8 cellular contexts compared by ENCODE assay signal in the genomic region with DNA sequence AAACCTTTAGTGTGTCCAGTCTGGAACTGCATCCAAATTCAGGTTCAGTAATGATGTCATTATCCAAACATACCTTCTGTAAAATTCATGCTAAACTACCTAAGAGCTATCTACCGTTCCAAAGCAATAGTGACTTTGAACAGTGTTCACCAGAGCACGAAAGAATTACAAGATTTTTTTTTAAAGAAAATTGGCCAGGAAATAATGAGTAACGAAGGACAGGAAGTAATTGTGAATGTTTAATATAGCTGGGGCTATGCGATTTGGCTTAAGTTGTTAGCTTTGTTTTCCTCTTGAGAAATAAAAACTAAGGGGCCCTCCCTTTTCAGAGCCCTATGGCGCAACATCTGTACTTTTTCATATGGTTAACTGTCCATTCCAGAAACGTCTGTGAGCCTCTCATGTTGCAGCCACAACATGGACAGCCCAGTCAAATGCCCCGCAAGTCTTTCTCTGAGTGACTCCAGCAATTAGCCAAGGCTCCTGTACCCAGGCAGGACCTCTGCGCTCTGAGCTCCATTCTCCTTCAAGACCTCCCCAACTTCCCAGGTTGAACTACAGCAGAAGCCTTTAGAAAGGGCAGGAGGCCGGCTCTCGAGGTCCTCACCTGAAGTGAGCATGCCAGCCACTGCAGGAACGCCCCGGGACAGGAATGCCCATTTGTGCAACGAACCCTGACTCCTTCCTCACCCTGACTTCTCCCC. TPM values are rescaled to one million over a fixed set of nuclear protein-coding genes. Genes with fewer than 3 reads are reported as not detected.
DNase-seq lines count a peak whose midpoint lies in the region; ATAC-seq and TF ChIP-seq lines count a peak whose summit lies in the region.

No MANE protein-coding gene starts in this region.

- H3K4me1 ChIP-seq in heart left ventricle, result peaks cover 0 to 73% (median 9%) of the 10 kb centered on the region in 12 donors
- H3K4me1 ChIP-seq in psoas muscle, result peaks cover 4% of the 10 kb centered on the region

- H3K27ac Mint-ChIP-seq in activated T-cell treated with anti-CD3 and anti-CD28 coated beads, Interleukin-2, amount 50 U/mL, for 72 hours, result peak overlapping the region; percentile 96
- H3K27ac Mint-ChIP-seq in activated T-helper 2 cell treated with anti-CD3 and anti-CD28 coated beads, Interferon-gamma antibody, Interleukin-2, Interleukin-4, amounts not matched to agents 10 μg/mL and 5 μg/mL and 100 μg/mL, durations not matched to agents 14 hours and 24 hours and 36 hours, result peak overlapping the region; percentile 98

- H3K27me3 ChIP-seq in heart left ventricle (no peaks in the 10 kb centered on the region), psoas muscle (ENCODE audit: insufficient read depth in 3 of 3, low read length in 2 of 3) (no peaks in the 10 kb centered on the region)

- WGBS in heart left ventricle, 4 donors, result 22 to 33% (median 27%) methylated on average over 13 of the region's 13 CpGs
- 13 to 22% (median 16%) methylated on average over 13 of the region's 13 CpGs for WGBS in psoas muscle, 3 donors

- CTCF ChIA-PET in HEK293T (lab: Yijun Ruan, JAX), result interaction anchor here (0.6 to 4.0 kb wide), 3 partner anchors 15 to 154 kb away, joined by 3 to 24 read pairs (median 6); no protein-coding TSS in a partner anchor

- H3K27ac ChIP-seq in heart left ventricle (peak overlapping the region; percentile 87 to 99 (median 96)), psoas muscle (peak overlapping the region; percentile 79)

- no peaks in the 10 kb centered on the region for H3K27me3 Mint-ChIP-seq in activated T-cell treated with anti-CD3 and anti-CD28 coated beads, Interleukin-2, amount 50 U/mL, for 72 hours (ENCODE audit: low read depth)
- H3K27me3 Mint-ChIP-seq in activated T-helper 2 cell treated with anti-CD3 and anti-CD28 coated beads, Interferon-gamma antibody, Interleukin-2, Interleukin-4, amounts not matched to agents 10 μg/mL and 5 μg/mL and 100 μg/mL, durations not matched to agents 14 hours and 24 hours and 36 hours (ENCODE audit: low read depth), result no peaks in the 10 kb centered on the region

- H3K9me3 Mint-ChIP-seq in activated T-cell treated with anti-CD3 and anti-CD28 coated beads, Interleukin-2, amount 50 U/mL, for 72 hours, result peaks cover 3 to 4% of the 10 kb centered on the region in 2 donors
- peaks cover 12% of the 10 kb centered on the region for H3K9me3 Mint-ChIP-seq in activated T-helper 2 cell treated with anti-CD3 and anti-CD28 coated beads, Interferon-gamma antibody, Interleukin-2, Interleukin-4, amounts not matched to agents 10 μg/mL and 5 μg/mL and 100 μg/mL, durations not matched to agents 14 hours and 24 hours and 36 hours

- H3K4me3 ChIP-seq in heart left ventricle, result peak overlapping the region; percentile 54 to 96 (median 84)
- H3K4me3 ChIP-seq in psoas muscle, result peak overlapping the region; percentile 92

- peaks cover 22 to 27% of the 10 kb centered on the region in 2 donors for H3K36me3 Mint-ChIP-seq in activated T-cell treated with anti-CD3 and anti-CD28 coated beads, Interleukin-2, amount 50 U/mL, for 72 hours (ENCODE audit: insufficient read depth in 2 of 2)
- peaks cover 22% of the 10 kb centered on the region for H3K36me3 Mint-ChIP-seq in activated T-helper 2 cell treated with anti-CD3 and anti-CD28 coated beads, Interferon-gamma antibody, Interleukin-2, Interleukin-4, amounts not matched to agents 10 μg/mL and 5 μg/mL and 100 μg/mL, durations not matched to agents 14 hours and 24 hours and 36 hours (ENCODE audit: low read depth)

- DNase-seq in activated T-cell treated with anti-CD3 and anti-CD28 coated beads, Interleukin-2, amount 50 U/mL, for 72 hours, result no peak
- DNase-seq in activated T-cell treated with anti-CD3 and anti-CD28 coated beads for 4 hours, result no peak
- DNase-seq in activated T-helper 2 cell treated with anti-CD3 and anti-CD28 coated beads, Interferon-gamma antibody, Interleukin-2, Interleukin-4, amounts not matched to agents 10 μg/mL and 5 μg/mL and 100 μg/mL, durations not matched to agents 14 hours and 24 hours and 36 hours (ENCODE audit: low spot score), result no peak
- DNase-seq in heart left ventricle, result peak in 1 of 5 donors; percentile 45
- peak in 1 of 2 donors; percentile 47 for DNase-seq in psoas muscle
- DNase-seq in HEK293T (ENCODE audit: extremely low spot score), result no peak
- DNase-seq in activated CD8-positive, alpha-beta memory T cell treated with anti-CD3 and anti-CD28 coated beads for 24 hours, result no peak

- POLR2A ChIA-PET in HEK293T (lab: Yijun Ruan, JAX), result interaction anchor here (0.6 to 1.6 kb wide), 6 partner anchors 8 to 218 kb away, joined by 3 to 4 read pairs (median 3); no protein-coding TSS in a partner anchor

- H3K36me3 ChIP-seq in heart left ventricle (no peaks in the 10 kb centered on the region), psoas muscle (ENCODE audit: insufficient read depth in 1 of 2, low read depth in 1 of 2) (no peaks in the 10 kb centered on the region)

- H3K9me3 ChIP-seq in heart left ventricle (no peaks in the 10 kb centered on the region), psoas muscle (no peaks in the 10 kb centered on the region)

- ATAC-seq in activated T-cell treated with anti-CD3 and anti-CD28 coated beads, Interleukin-2, amount 50 U/mL, for 72 hours (replicated peaks in 1 of 2), result peak in 1 of 2 donors; percentile 8
- ATAC-seq in HG03457 (IDR thresholded peaks at IDR 0.05; ENCODE audit: unreplicated experiment) (peak; percentile 2), heart left ventricle (peak; percentile 38 to 65 (median 52)), psoas muscle (peak; percentile 33 to 55 (median 46))

- H3K4me1 Mint-ChIP-seq in activated T-cell treated with anti-CD3 and anti-CD28 coated beads, Interleukin-2, amount 50 U/mL, for 72 hours (ENCODE audit: low read depth), result peaks cover 58% of the 10 kb centered on the region
- H3K4me1 Mint-ChIP-seq in activated T-helper 2 cell treated with anti-CD3 and anti-CD28 coated beads, Interferon-gamma antibody, Interleukin-2, Interleukin-4, amounts not matched to agents 10 μg/mL and 5 μg/mL and 100 μg/mL, durations not matched to agents 14 hours and 24 hours and 36 hours (ENCODE audit: low read depth), result peaks cover 56% of the 10 kb centered on the region

- intact Hi-C loops in activated T-helper 2 cell treated with anti-CD3 and anti-CD28 coated beads, Interferon-gamma antibody, Interleukin-2, Interleukin-4, amounts not matched to agents 10 μg/mL and 5 μg/mL and 100 μg/mL, durations not matched to agents 14 hours and 24 hours and 36 hours (cut with micrococcal nuclease), result loop anchor here (2.0 to 5.0 kb wide), 2 partner anchors 42 to 55 kb away; no protein-coding TSS in a partner anchor
- intact Hi-C loops in heart left ventricle (cut with DNase I), result loop anchor here in 6 of 10 donors (2.0 to 5.0 kb wide), 4 partner anchors 55 to 158 kb away; no protein-coding TSS in a partner anchor
- intact Hi-C loops in psoas muscle (cut with DNase I), result loop anchor here in 1 of 2 donors (2.0 to 5.0 kb wide), 2 partner anchors 55 to 153 kb away; no protein-coding TSS in a partner anchor

- peak overlapping the region; percentile 89 to 92 for H3K4me3 Mint-ChIP-seq in activated T-cell treated with anti-CD3 and anti-CD28 coated beads, Interleukin-2, amount 50 U/mL, for 72 hours
- H3K4me3 Mint-ChIP-seq in activated T-helper 2 cell treated with anti-CD3 and anti-CD28 coated beads, Interferon-gamma antibody, Interleukin-2, Interleukin-4, amounts not matched to agents 10 μg/mL and 5 μg/mL and 100 μg/mL, durations not matched to agents 14 hours and 24 hours and 36 hours (ENCODE audit: low read depth), result peak overlapping the region; percentile 98

- TF ChIP-seq CTCF in heart left ventricle (IDR thresholded peaks at IDR 0.05), result no peak
- no peak for TF ChIP-seq CTCF in psoas muscle (IDR thresholded peaks at IDR 0.05)

- TF ChIP-seq POLR2A in heart left ventricle (IDR thresholded peaks at IDR 0.05), result peak in 1 of 2 donors; percentile 31

TF ChIP-seq in HEK293T, 16 proteins besides CTCF, POLR2A, EP300 and RAD21 (continues in another document):
- TF ChIP-seq FOXA1 (IDR thresholded peaks at IDR 0.05), result no peak
- no peak for TF ChIP-seq ARNT (IDR thresholded peaks at IDR 0.05)
- TF ChIP-seq BHLHE40 (IDR thresholded peaks at IDR 0.05; ENCODE audit: borderline replicate concordance), result no peak
- no peak for TF ChIP-seq FOXK2 (IDR thresholded peaks at IDR 0.05)
- TF ChIP-seq, protein P1, sequence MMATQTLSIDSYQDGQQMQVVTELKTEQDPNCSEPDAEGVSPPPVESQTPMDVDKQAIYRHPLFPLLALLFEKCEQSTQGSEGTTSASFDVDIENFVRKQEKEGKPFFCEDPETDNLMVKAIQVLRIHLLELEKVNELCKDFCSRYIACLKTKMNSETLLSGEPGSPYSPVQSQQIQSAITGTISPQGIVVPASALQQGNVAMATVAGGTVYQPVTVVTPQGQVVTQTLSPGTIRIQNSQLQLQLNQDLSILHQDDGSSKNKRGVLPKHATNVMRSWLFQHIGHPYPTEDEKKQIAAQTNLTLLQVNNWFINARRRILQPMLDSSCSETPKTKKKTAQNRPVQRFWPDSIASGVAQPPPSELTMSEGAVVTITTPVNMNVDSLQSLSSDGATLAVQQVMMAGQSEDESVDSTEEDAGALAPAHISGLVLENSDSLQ (IDR thresholded peaks at IDR 0.05), result no peak
- no peak for TF ChIP-seq ZNF384 (IDR thresholded peaks at IDR 0.05)
- TF ChIP-seq TARDBP (IDR thresholded peaks at IDR 0.05), result no peak
- TF ChIP-seq NFRKB (IDR thresholded peaks at IDR 0.05), result no peak
- no peak for TF ChIP-seq ELF4 (IDR thresholded peaks at IDR 0.05)
- TF ChIP-seq CTBP1 (IDR thresholded peaks at IDR 0.05; ENCODE audit: borderline replicate concordance), result no peak
- no peak for TF ChIP-seq L3MBTL2 (conservative IDR thresholded peaks at IDR 0.05)
- no peak for TF ChIP-seq HDGF (IDR thresholded peaks at IDR 0.05; ENCODE audit: borderline replicate concordance)
- no peak for TF ChIP-seq SP1 (IDR thresholded peaks at IDR 0.05)

RNA-seq across cellular contexts. Expression of a gene that starts 0.6 kb away (rescaled TPM):
- total RNA-seq in activated T-cell treated with anti-CD3 and anti-CD28 coated beads, Interleukin-2, amount 50 U/mL, for 72 hours, result 100 to 1,000 TPM; 111 to 138 TPM
- 20.7 and 22.5 TPM in 2 replicates for total RNA-seq in activated T-helper 2 cell treated with anti-CD3 and anti-CD28 coated beads, Interferon-gamma antibody, Interleukin-2, Interleukin-4, amounts not matched to agents 10 μg/mL and 5 μg/mL and 100 μg/mL, durations not matched to agents 14 hours and 24 hours and 36 hours
- 10 to 100 TPM in 2 of 9 donors, 1 to 10 TPM in 7; 2.6 to 15.6 (median 5.1) TPM for total RNA-seq in heart left ventricle
- polyA plus RNA-seq in heart left ventricle, result 1 to 10 TPM; 1.6 to 3.2 TPM
- total RNA-seq in psoas muscle, result 1 to 10 TPM; 1.6 to 3.8 (median 2.6) TPM
- polyA plus RNA-seq in psoas muscle, result 1 to 10 TPM; 1.1 to 3.8 (median 1.4) TPM

RNA-seq across cellular contexts. Expression of a gene that starts 37.4 kb away (rescaled TPM):
- total RNA-seq in activated T-cell treated with anti-CD3 and anti-CD28 coated beads, Interleukin-2, amount 50 U/mL, for 72 hours, result 10 to 100 TPM; 60.7 to 76.9 TPM
- 11.3 and 11.9 TPM in 2 replicates for total RNA-seq in activated T-helper 2 cell treated with anti-CD3 and anti-CD28 coated beads, Interferon-gamma antibody, Interleukin-2, Interleukin-4, amounts not matched to agents 10 μg/mL and 5 μg/mL and 100 μg/mL, durations not matched to agents 14 hours and 24 hours and 36 hours
- total RNA-seq in heart left ventricle (100 to 1,000 TPM in 4 of 9 donors, 10 to 100 TPM in 5; 70.9 to 244 (median 86.7) TPM), psoas muscle (10 to 100 TPM; 39.6 to 63.1 (median 53.1) TPM)
- polyA plus RNA-seq in heart left ventricle (100 to 1,000 TPM; 110 to 122 TPM), psoas muscle (10 to 100 TPM; 56.6 to 73.1 (median 65.6) TPM)
